In genomic region chr7:76325092-76325491, GRCh38 we compare ENCODE assay signal across 18 cellular contexts. TPM values are rescaled to one million over a fixed set of nuclear protein-coding genes. Genes with fewer than 3 reads are reported as not detected.
DNase-seq lines count a peak whose midpoint lies in the region; ATAC-seq and TF ChIP-seq lines count a peak whose summit lies in the region.
"Had no signal": no experiment of that assay in that cellular context is flagged by ENCODE, and none has a peak within 500 bp of the region (broad histone marks: within the 10 kb centered on the region; RNA-seq: fewer than 3 reads in every experiment).

No MANE protein-coding gene starts in this region.

- WGBS in right cardiac atrium: 95% methylated on average over 11 of the region's 11 CpGs
- WGBS in smooth muscle cell (ENCODE audit: low lambda C conversion rate): 98% methylated on average over 11 of the region's 11 CpGs

- no peak overlapping the region for H3K27ac Mint-ChIP-seq in neural progenitor cell

- H3K36me3 ChIP-seq in neural progenitor cell (no peaks in the 10 kb centered on the region), skeletal muscle tissue (ENCODE audit: control insufficient read depth in 3 of 3, insufficient read depth in 3 of 3, low read length in 3 of 3) (peaks cover 18 to 27% (median 21%) of the 10 kb centered on the region in 3 donors), smooth muscle cell (ENCODE audit: low read depth) (peaks cover 13% of the 10 kb centered on the region)

- no peak overlapping the region for H3K4me2 ChIP-seq in neural progenitor cell
- H3K4me2 ChIP-seq in smooth muscle cell: no peak overlapping the region

- H3F3A ChIP-seq in neural progenitor cell (ENCODE audit: low read depth): peaks cover 60% of the 10 kb centered on the region
- H3F3A ChIP-seq in smooth muscle cell (ENCODE audit: low read depth): peaks cover 29% of the 10 kb centered on the region

- no peaks in the 10 kb centered on the region for H3K27me3 ChIP-seq in right cardiac atrium (ENCODE audit: control insufficient read depth, insufficient read depth)
- H3K27me3 ChIP-seq in neural progenitor cell: no peaks in the 10 kb centered on the region
- H3K27me3 ChIP-seq in skeletal muscle tissue (ENCODE audit: control insufficient read depth in 3 of 3, insufficient read depth in 3 of 3, low read length in 3 of 3): no peaks in the 10 kb centered on the region
- H3K27me3 ChIP-seq in smooth muscle cell (ENCODE audit: low read depth): no peaks in the 10 kb centered on the region
- H3K27me3 ChIP-seq: MG63 had no signal

- DNase-seq in right cardiac atrium: no peak
- no peak for DNase-seq in left ventricle myocardium superior
- no peak for DNase-seq in neural progenitor cell (ENCODE audit: low spot score)
- no peak for DNase-seq in smooth muscle cell (lab: John Stamatoyannopoulos, UW; ENCODE audit: unreplicated experiment)
- DNase-seq in stimulated activated CD4-positive, alpha-beta T cell treated with anti-CD3 and anti-CD28 coated beads, Interleukin-4, amount 100 ng/mL, for 1 hour: no peak
- no peak for DNase-seq in NCI-H1105 treated with DMSO at 0.1 percent for 48 hours (lab: John Stamatoyannopoulos, UW)
- DNase-seq: H7, MG63, NCI-H1417 treated with DMSO at 0.1 percent for 48 hours, NCI-H187 treated with DMSO at 0.1 percent for 48 hours, NCI-H2107, NCI-H446 treated with DMSO at 0.1 percent for 48 hours, NCI-H526 treated with DMSO at 0.1 percent for 48 hours, OCI-M1, SHP77 had no signal

- H4K20me1 ChIP-seq in neural progenitor cell (ENCODE audit: low read depth) (peaks cover 67% of the 10 kb centered on the region), smooth muscle cell (ENCODE audit: low read depth) (peaks cover 88% of the 10 kb centered on the region)

- H2AFZ ChIP-seq in neural progenitor cell (replicated peaks) (no peak overlapping the region), smooth muscle cell (ENCODE audit: low read depth) (no peak overlapping the region)

- H3K27me3 Mint-ChIP-seq in neural progenitor cell (ENCODE audit: insufficient read depth, low read depth): peaks cover 3% of the 10 kb centered on the region

- ATAC-seq in right cardiac atrium (no peak), left ventricle myocardium superior (no peak), GM21367 (IDR thresholded peaks at IDR 0.05; ENCODE audit: unreplicated experiment) (no peak)

- H3K27ac ChIP-seq in right cardiac atrium (ENCODE audit: low read length): peak overlapping the region; percentile 13
- H3K27ac ChIP-seq in neural progenitor cell: peak overlapping the region; percentile 16
- peak overlapping the region; percentile 95 for H3K27ac ChIP-seq in skeletal muscle tissue (ENCODE audit: low read depth, low read length)
- H3K27ac ChIP-seq in smooth muscle cell (ENCODE audit: low read depth): no peak overlapping the region

- peaks cover 5% of the 10 kb centered on the region for H3K4me1 ChIP-seq in right cardiac atrium (ENCODE audit: control insufficient read depth, insufficient read depth, low read length)
- H3K4me1 ChIP-seq in neural progenitor cell: no peaks in the 10 kb centered on the region
- H3K4me1 ChIP-seq in skeletal muscle tissue (ENCODE audit: control insufficient read depth in 3 of 3, insufficient read depth in 3 of 3, low read length in 3 of 3): peaks cover 35 to 54% (median 37%) of the 10 kb centered on the region in 3 donors
- H3K4me1 ChIP-seq in smooth muscle cell (ENCODE audit: low read depth): peaks cover 5% of the 10 kb centered on the region

- no peaks in the 10 kb centered on the region for H3K9me3 Mint-ChIP-seq in neural progenitor cell

- intact Hi-C loops in right cardiac atrium (cut with DNase I): no loop called here
- intact Hi-C loops in left ventricle myocardium superior (cut with micrococcal nuclease): no loop called here

- H3K4me3 Mint-ChIP-seq in neural progenitor cell: no peak overlapping the region
- H3K4me3 Mint-ChIP-seq: CD14-positive monocyte had no signal

- H3K9ac ChIP-seq in neural progenitor cell (no peak overlapping the region), skeletal muscle tissue (ENCODE audit: low read depth in 1 of 3, low read length in 3 of 3) (peak overlapping the region in 1 of 3 donors; percentile 35), smooth muscle cell (ENCODE audit: low read depth) (no peak overlapping the region)

- TF ChIP-seq CTCF in neural progenitor cell (IDR thresholded peaks at IDR 0.05): no peak
- no peak for TF ChIP-seq CTCF in smooth muscle cell (IDR thresholded peaks at IDR 0.05; ENCODE audit: borderline replicate concordance, insufficient read depth, poor library complexity, severe bottlenecking)

- H3K9me3 ChIP-seq in right cardiac atrium (ENCODE audit: control insufficient read depth, low read length): no peaks in the 10 kb centered on the region
- H3K9me3 ChIP-seq in neural progenitor cell (ENCODE audit: low read depth): no peaks in the 10 kb centered on the region
- H3K9me3 ChIP-seq in skeletal muscle tissue (ENCODE audit: control insufficient read depth in 3 of 3, low read length in 3 of 3): no peaks in the 10 kb centered on the region
- no peaks in the 10 kb centered on the region for H3K9me3 ChIP-seq in smooth muscle cell (replicated peaks; ENCODE audit: low read depth)
- H3K9me3 ChIP-seq: MG63 had no signal

- H3K79me2 ChIP-seq in neural progenitor cell (ENCODE audit: low read depth) (peaks cover 62% of the 10 kb centered on the region), smooth muscle cell (ENCODE audit: low read depth) (peaks cover 76% of the 10 kb centered on the region)

- H3K36me3 Mint-ChIP-seq in neural progenitor cell: peaks cover 32% of the 10 kb centered on the region

- no peaks in the 10 kb centered on the region for H3K4me1 Mint-ChIP-seq in neural progenitor cell

- H3K4me3 ChIP-seq in right cardiac atrium (ENCODE audit: low read length) (no peak overlapping the region), neural progenitor cell (no peak overlapping the region), skeletal muscle tissue (ENCODE audit: low read length in 3 of 3) (no peak overlapping the region), smooth muscle cell (no peak overlapping the region)
- H3K4me3 ChIP-seq: MG63 had no signal

RNA-seq across cellular contexts. Expression of gene HSPB1, which starts 22.6 kb away (rescaled TPM):
- total RNA-seq in right cardiac atrium (1,000 to 10,000 TPM; 1,069 to 1,850 (median 1,464) TPM), left ventricle myocardium superior (2,442 TPM), neural progenitor cell (ENCODE audit: low replicate concordance) (9.7 and 20.8 TPM in 2 replicates), skeletal muscle tissue (80.4 TPM), smooth muscle cell (374 and 484 TPM in 2 replicates)
- polyA plus RNA-seq in right cardiac atrium (2,464 TPM), smooth muscle cell (1,842 and 2,006 TPM in 2 replicates)

RNA-seq across cellular contexts. Expression of gene YWHAG, which starts 33.7 kb away (rescaled TPM):
- 100 to 1,000 TPM; 209 to 282 (median 253) TPM for total RNA-seq in right cardiac atrium
- polyA plus RNA-seq in right cardiac atrium: 139 TPM
- total RNA-seq in left ventricle myocardium superior: 238 TPM
- 179 and 190 TPM in 2 replicates for total RNA-seq in neural progenitor cell (ENCODE audit: low replicate concordance)
- total RNA-seq in skeletal muscle tissue: 86.1 TPM
- 132 and 142 TPM in 2 replicates for total RNA-seq in smooth muscle cell
- polyA plus RNA-seq in smooth muscle cell: 17.6 and 21.1 TPM in 2 replicates
